11 cellular contexts compared by ENCODE assay signal in the genomic region with DNA sequence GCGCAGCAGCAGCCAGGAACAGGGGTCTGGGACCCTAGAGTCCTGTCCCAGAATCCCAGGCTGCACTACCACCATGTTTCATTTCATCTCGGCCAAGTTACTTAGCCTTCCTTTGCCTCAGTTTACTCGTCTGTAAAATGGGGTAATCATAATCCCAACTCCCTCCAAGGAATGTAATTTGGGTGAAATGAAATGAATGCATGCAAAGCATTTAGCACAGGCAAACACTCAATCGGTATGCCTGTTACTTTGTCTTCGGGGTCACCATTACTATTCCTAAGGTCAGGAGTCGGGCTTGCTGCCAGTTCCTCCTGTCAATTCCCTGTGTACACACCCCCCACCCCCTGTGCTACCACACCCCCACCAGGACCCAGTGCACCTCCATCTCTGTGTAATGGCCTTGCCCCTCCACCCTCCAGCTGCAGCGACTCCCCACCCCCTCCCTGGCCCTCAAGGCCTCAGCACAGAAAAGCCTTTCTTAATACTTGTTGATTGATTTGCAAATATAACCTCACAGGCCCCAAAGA. TPM values are rescaled to one million over a fixed set of nuclear protein-coding genes. Genes with fewer than 3 reads are reported as not detected.
DNase-seq lines count a peak whose midpoint lies in the region; ATAC-seq and TF ChIP-seq lines count a peak whose summit lies in the region.
"Had no signal": no experiment of that assay in that cellular context is flagged by ENCODE, and none has a peak within 500 bp of the region (broad histone marks: within the 10 kb centered on the region; RNA-seq: fewer than 3 reads in every experiment).

No MANE protein-coding gene starts in this region.

- peak overlapping the region in 1 of 2 donors; percentile 89 for H3K9ac ChIP-seq in colonic mucosa (ENCODE audit: low read depth in 2 of 2, low read length in 2 of 2)

- no peak for ATAC-seq in stimulated activated naive CD8-positive, alpha-beta T cell treated with anti-CD3 and anti-CD28 coated beads, Interleukin-15, amount 100 ng/mL, for 72 hours
- no peak for ATAC-seq in GM18519 (IDR thresholded peaks at IDR 0.05; ENCODE audit: low FRiP score, unreplicated experiment)
- no peak for ATAC-seq in HG03378 (IDR thresholded peaks at IDR 0.05; ENCODE audit: unreplicated experiment)
- ATAC-seq: Right ventricle myocardium inferior had no signal

- no peaks in the 10 kb centered on the region for H3K27me3 ChIP-seq in colonic mucosa

- peak overlapping the region; percentile 67 for H3K4me3 ChIP-seq in colonic mucosa

- H3K27ac Mint-ChIP-seq in stimulated activated naive CD8-positive, alpha-beta T cell treated with anti-CD3 and anti-CD28 coated beads, Interleukin-15, Interleukin-2, amounts not matched to agents 100 ng/mL and 50 ng/mL, for 24 hours, result no peak overlapping the region
- no peak overlapping the region for H3K27ac Mint-ChIP-seq in stimulated activated naive CD8-positive, alpha-beta T cell treated with anti-CD3 and anti-CD28 coated beads, Interleukin-15, amount 100 ng/mL, for 72 hours
- H3K27ac Mint-ChIP-seq: CD4-positive, CD25-positive, alpha-beta regulatory T cell; immature natural killer cell had no signal

- no peaks in the 10 kb centered on the region for H3K36me3 Mint-ChIP-seq in stimulated activated naive CD8-positive, alpha-beta T cell treated with anti-CD3 and anti-CD28 coated beads, Interleukin-15, Interleukin-2, amounts not matched to agents 100 ng/mL and 50 ng/mL, for 24 hours (ENCODE audit: low read depth)
- H3K36me3 Mint-ChIP-seq: CD4-positive, CD25-positive, alpha-beta regulatory T cell had no signal

- no peaks in the 10 kb centered on the region for H3K36me3 ChIP-seq in colonic mucosa

- H3K27me3 Mint-ChIP-seq in stimulated activated naive CD8-positive, alpha-beta T cell treated with anti-CD3 and anti-CD28 coated beads, Interleukin-15, Interleukin-2, amounts not matched to agents 100 ng/mL and 50 ng/mL, for 24 hours, result peaks cover 28% of the 10 kb centered on the region
- peaks cover 51% of the 10 kb centered on the region for H3K27me3 Mint-ChIP-seq in stimulated activated naive CD8-positive, alpha-beta T cell treated with anti-CD3 and anti-CD28 coated beads, Interleukin-15, amount 100 ng/mL, for 72 hours

- H3K9me3 ChIP-seq in colonic mucosa, result no peaks in the 10 kb centered on the region

- no peak for DNase-seq in stimulated activated naive CD8-positive, alpha-beta T cell treated with anti-CD3 and anti-CD28 coated beads, Interleukin-15, amount 100 ng/mL, for 72 hours
- DNase-seq in colonic mucosa (peak; percentile 82), mucosa of gallbladder (ENCODE audit: low spot score) (peak; percentile 77), middle frontal gyrus (ENCODE audit: extremely low spot score, low spot score) (no peak)
- no peak for DNase-seq in stimulated activated CD4-positive, alpha-beta T cell treated with anti-CD3 and anti-CD28 coated beads, Interleukin-2, amount 100 ng/mL, for 48 hours
- DNase-seq: CD4-positive, CD25-positive, alpha-beta regulatory T cell; immature natural killer cell had no signal

- no peaks in the 10 kb centered on the region for H3K9me3 Mint-ChIP-seq in stimulated activated naive CD8-positive, alpha-beta T cell treated with anti-CD3 and anti-CD28 coated beads, Interleukin-15, Interleukin-2, amounts not matched to agents 100 ng/mL and 50 ng/mL, for 24 hours
- H3K9me3 Mint-ChIP-seq in stimulated activated naive CD8-positive, alpha-beta T cell treated with anti-CD3 and anti-CD28 coated beads, Interleukin-15, amount 100 ng/mL, for 72 hours, result peaks cover 0 to 1% of the 10 kb centered on the region in 2 donors
- H3K9me3 Mint-ChIP-seq: immature natural killer cell had no signal

- H3K4me3 Mint-ChIP-seq in stimulated activated naive CD8-positive, alpha-beta T cell treated with anti-CD3 and anti-CD28 coated beads, Interleukin-15, Interleukin-2, amounts not matched to agents 100 ng/mL and 50 ng/mL, for 24 hours, result peak overlapping the region; percentile 59
- H3K4me3 Mint-ChIP-seq in stimulated activated naive CD8-positive, alpha-beta T cell treated with anti-CD3 and anti-CD28 coated beads, Interleukin-15, amount 100 ng/mL, for 72 hours, result no peak overlapping the region
- H3K4me3 Mint-ChIP-seq: CD4-positive, CD25-positive, alpha-beta regulatory T cell had no signal

- H3K27ac ChIP-seq in colonic mucosa, result peak overlapping the region; percentile 66

- intact Hi-C loops in colonic mucosa (cut with DNase I), result loop anchor here (10.0 kb wide), 1 partner anchor 135 kb away; no protein-coding TSS in a partner anchor

- H3K4me1 ChIP-seq in colonic mucosa, result peaks cover 14% of the 10 kb centered on the region

- TF ChIP-seq CTCF in colonic mucosa (IDR thresholded peaks at IDR 0.05), result no peak

- peaks cover 40% of the 10 kb centered on the region for H3K4me1 Mint-ChIP-seq in stimulated activated naive CD8-positive, alpha-beta T cell treated with anti-CD3 and anti-CD28 coated beads, Interleukin-15, Interleukin-2, amounts not matched to agents 100 ng/mL and 50 ng/mL, for 24 hours (ENCODE audit: low read depth)
- peaks cover 9% of the 10 kb centered on the region for H3K4me1 Mint-ChIP-seq in stimulated activated naive CD8-positive, alpha-beta T cell treated with anti-CD3 and anti-CD28 coated beads, Interleukin-15, amount 100 ng/mL, for 72 hours
- H3K4me1 Mint-ChIP-seq: CD4-positive, CD25-positive, alpha-beta regulatory T cell; immature natural killer cell had no signal

RNA-seq across cellular contexts. Expression of gene TNS3, which starts 1.7 kb away (rescaled TPM):
- total RNA-seq in colonic mucosa (10 to 100 TPM; 41.1 to 58.2 TPM), mucosa of gallbladder (97.2 TPM)

Comparison
In these comparisons a context has a peak if more than half of its experiments do, and no peak if none do; other contexts are left out.
1. DNase-seq: peak in colonic mucosa (single experiment) and mucosa of gallbladder (single experiment); none in stimulated activated naive CD8-positive, alpha-beta T cell treated with anti-CD3 and anti-CD28 coated beads, Interleukin-15, amount 100 ng/mL, for 72 hours (0 of 2), middle frontal gyrus (single experiment) and stimulated activated CD4-positive, alpha-beta T cell treated with anti-CD3 and anti-CD28 coated beads, Interleukin-2, amount 100 ng/mL, for 48 hours (0 of 2).